24 cellular contexts compared by ENCODE assay signal in the genomic region with DNA sequence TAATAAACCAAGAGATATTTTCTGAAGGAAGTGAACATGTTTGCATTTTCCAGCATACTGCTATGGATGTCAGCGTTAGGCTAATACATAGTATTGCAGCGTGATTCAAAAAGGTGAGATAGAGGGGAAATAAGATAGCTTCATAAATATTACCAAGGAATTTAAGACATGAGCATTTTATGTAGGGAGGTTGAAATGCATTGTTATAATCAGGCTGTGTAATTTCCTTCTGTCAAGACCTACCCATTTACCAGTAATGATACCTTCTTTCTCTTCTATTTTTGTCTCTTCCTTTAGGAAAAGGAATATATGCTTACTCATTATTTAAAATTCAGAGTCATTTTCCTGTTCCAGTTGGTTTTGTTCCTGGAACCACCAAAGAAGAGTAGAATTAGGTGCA. TPM values are rescaled to one million over a fixed set of nuclear protein-coding genes. Genes with fewer than 3 reads are reported as not detected.
A peak's percentile ranks its signal among the peaks of the same experiment; 100 is the strongest.
DNase-seq lines count a peak whose midpoint lies in the region; ATAC-seq and TF ChIP-seq lines count a peak whose summit lies in the region.
"Had no signal": no experiment of that assay in that cellular context is flagged by ENCODE, and none has a peak within 500 bp of the region (broad histone marks: within the 10 kb centered on the region; RNA-seq: fewer than 3 reads in every experiment).

No MANE protein-coding gene starts in this region.

- in situ Hi-C loops in mammary epithelial cell (cut with MboI; ENCODE audit: low sequenced_read_pairs in 2 of 2), result no loop called here

- no peaks in the 10 kb centered on the region for H3K27me3 ChIP-seq in mammary epithelial cell (ENCODE audit: insufficient read depth, low read length)
- no peaks in the 10 kb centered on the region for H3K27me3 ChIP-seq in muscle layer of colon (ENCODE audit: control insufficient read depth in 1 of 2, insufficient read depth in 2 of 2, low read length in 2 of 2)
- H3K27me3 ChIP-seq: neutrophil, SJCRH30 had no signal

- 100% methylated on average over 2 of the region's 2 CpGs for WGBS in mammary epithelial cell (ENCODE audit: low coverage, missing lambda C conversion rate)

- no peaks in the 10 kb centered on the region for H3K27me3 Mint-ChIP-seq in MCF 10A (ENCODE audit: insufficient read depth, unreplicated experiment)
- H3K27me3 Mint-ChIP-seq in activated CD4-positive, alpha-beta T cell treated with anti-CD3 and anti-CD28 coated beads, Interleukin-2, amount 10 ng/mL, durations not matched to agents 24 days and 14 days, result no peaks in the 10 kb centered on the region
- H3K27me3 Mint-ChIP-seq: activated CD4-positive, alpha-beta memory T cell treated with anti-CD3 and anti-CD28 coated beads for 36 hours; B cell; stimulated activated naive CD8-positive, alpha-beta T cell treated with anti-CD3 and anti-CD28 coated beads, Interleukin-15, Interleukin-2, amounts not matched to agents 100 ng/mL and 50 ng/mL, for 24 hours had no signal

- H3K4me2 ChIP-seq in mammary epithelial cell (ENCODE audit: insufficient read depth, low read depth, low read length), result no peak overlapping the region

- peaks cover 94% of the 10 kb centered on the region for H3K79me2 ChIP-seq in mammary epithelial cell (ENCODE audit: insufficient read depth, low read length)

- DNase-seq in MCF 10A (ENCODE audit: unreplicated experiment), result no peak
- DNase-seq in mammary epithelial cell, result no peak
- DNase-seq in head of caudate nucleus, result no peak
- no peak for DNase-seq in NCI-H526 treated with DMSO at 0.1 percent for 48 hours (lab: John Stamatoyannopoulos, UW)
- DNase-seq in activated CD4-positive, alpha-beta T cell treated with anti-CD3 and anti-CD28 coated beads, Interleukin-2, amount 10 ng/mL, durations not matched to agents 24 days and 14 days, result no peak
- DNase-seq: activated CD4-positive, alpha-beta memory T cell treated with anti-CD3 and anti-CD28 coated beads for 36 hours; activated gamma-delta T cell; GF-D8; glutamatergic neuron; kidney glomerular epithelial cell; NCI-H1092; NCI-H187 treated with DMSO at 0.1 percent for 48 hours; NCI-H2171 treated with DMSO at 0.1 percent for 48 hours; SJCRH30 had no signal

- no peak overlapping the region for H3K27ac ChIP-seq in mammary epithelial cell (ENCODE audit: insufficient read depth, low read depth, low read length)
- peak overlapping the region; percentile 72 for H3K27ac ChIP-seq in VCaP
- peak overlapping the region; percentile 40 for H3K27ac ChIP-seq in muscle layer of colon (ENCODE audit: low read depth, low read length)
- H3K27ac ChIP-seq: neutrophil, prostate gland, SJCRH30 had no signal

- peaks cover 56% of the 10 kb centered on the region for H3K4me1 Mint-ChIP-seq in MCF 10A (ENCODE audit: insufficient read depth, unreplicated experiment)
- H3K4me1 Mint-ChIP-seq in activated CD4-positive, alpha-beta T cell treated with anti-CD3 and anti-CD28 coated beads, Interleukin-2, amount 10 ng/mL, durations not matched to agents 24 days and 14 days, result peaks cover 47% of the 10 kb centered on the region

- POLR2A ChIA-PET in MCF 10A (lab: Yijun Ruan, JAX), result interaction anchor here (0.8 to 5.3 kb wide), 3 partner anchors 9 to 370 kb away, joined by 3 to 54 read pairs (median 29); partner anchors contain the start of gene PIK3R1

- H3K4me1 ChIP-seq in mammary epithelial cell (ENCODE audit: insufficient read depth, low read length), result peaks cover 37% of the 10 kb centered on the region
- peaks cover 81% of the 10 kb centered on the region for H3K4me1 ChIP-seq in muscle layer of colon (ENCODE audit: insufficient read depth, low read length)

- H4K20me1 ChIP-seq in mammary epithelial cell (ENCODE audit: insufficient read depth, low read length), result no peaks in the 10 kb centered on the region

- H3K9ac ChIP-seq in mammary epithelial cell (ENCODE audit: insufficient read depth, low read length) (no peak overlapping the region), muscle layer of colon (ENCODE audit: low read length) (no peak overlapping the region)

- peak overlapping the region; percentile 31 for H3K27ac Mint-ChIP-seq in MCF 10A (ENCODE audit: low read depth, unreplicated experiment)
- H3K27ac Mint-ChIP-seq in activated CD4-positive, alpha-beta T cell treated with anti-CD3 and anti-CD28 coated beads, Interleukin-2, amount 10 ng/mL, durations not matched to agents 24 days and 14 days, result no peak overlapping the region
- H3K27ac Mint-ChIP-seq: B cell; stimulated activated naive CD8-positive, alpha-beta T cell treated with anti-CD3 and anti-CD28 coated beads, Interleukin-15, Interleukin-2, amounts not matched to agents 100 ng/mL and 50 ng/mL, for 24 hours had no signal

- no peak for ATAC-seq in GM19455 (IDR thresholded peaks at IDR 0.05; ENCODE audit: unreplicated experiment)
- ATAC-seq: activated CD4-positive, CD25-positive, alpha-beta regulatory T cell treated with anti-CD3 and anti-CD28 coated beads, Interleukin-2, amount 50 U/mL, for 24 hours had no signal

- BruUV-seq in MCF 10A (replicated peaks; lab: Mats Ljungman, UMichigan) (no TSS peak), mammary epithelial cell (replicated peaks; lab: Mats Ljungman, UMichigan) (no TSS peak)

- no peak for TF ChIP-seq CTCF in MCF 10A (IDR thresholded peaks at IDR 0.05; ENCODE audit: unreplicated experiment)
- TF ChIP-seq CTCF in mammary epithelial cell (conservative IDR thresholded peaks at IDR 0.05 in 1 of 2, IDR thresholded peaks at IDR 0.05 in 1 of 2; ENCODE audit: extremely low read depth in 1 of 2, insufficient read depth in 1 of 2, low read depth in 1 of 2, low read length in 2 of 2), result no peak
- no peak for TF ChIP-seq CTCF in VCaP (conservative IDR thresholded peaks at IDR 0.05)

- intact Hi-C loops in MCF 10A (cut with micrococcal nuclease) (no loop called here), mammary epithelial cell (cut with micrococcal nuclease) (no loop called here), head of caudate nucleus (cut with DNase I) (loop anchor here (5.0 kb wide), 1 partner anchor 1002 kb away; no protein-coding TSS in a partner anchor)
- intact Hi-C loops in activated CD4-positive, alpha-beta T cell treated with anti-CD3 and anti-CD28 coated beads, Interleukin-2, amount 10 ng/mL, durations not matched to agents 24 days and 14 days (cut with micrococcal nuclease), result no loop called here

- H3K4me3 Mint-ChIP-seq in MCF 10A (ENCODE audit: unreplicated experiment), result no peak overlapping the region
- H3K4me3 Mint-ChIP-seq in activated CD4-positive, alpha-beta T cell treated with anti-CD3 and anti-CD28 coated beads, Interleukin-2, amount 10 ng/mL, durations not matched to agents 24 days and 14 days, result no peak overlapping the region
- H3K4me3 Mint-ChIP-seq: activated CD4-positive, alpha-beta memory T cell treated with anti-CD3 and anti-CD28 coated beads for 36 hours; B cell; stimulated activated naive CD8-positive, alpha-beta T cell treated with anti-CD3 and anti-CD28 coated beads, Interleukin-15, Interleukin-2, amounts not matched to agents 100 ng/mL and 50 ng/mL, for 24 hours had no signal

- peaks cover 82% of the 10 kb centered on the region for H3K36me3 Mint-ChIP-seq in MCF 10A (ENCODE audit: insufficient read depth, unreplicated experiment)
- peaks cover 10% of the 10 kb centered on the region for H3K36me3 Mint-ChIP-seq in activated CD4-positive, alpha-beta T cell treated with anti-CD3 and anti-CD28 coated beads, Interleukin-2, amount 10 ng/mL, durations not matched to agents 24 days and 14 days (ENCODE audit: low read depth)
- H3K36me3 Mint-ChIP-seq: activated CD4-positive, alpha-beta memory T cell treated with anti-CD3 and anti-CD28 coated beads for 36 hours had no signal

- CTCF ChIA-PET in MCF 10A (lab: Yijun Ruan, JAX) (no interaction called here), mammary epithelial cell (lab: Charles Lee; ENCODE audit: low non-redundant PET) (no interaction called here)

- H3K36me3 ChIP-seq in mammary epithelial cell (ENCODE audit: insufficient read depth, low read length) (no peaks in the 10 kb centered on the region), muscle layer of colon (ENCODE audit: insufficient read depth, low read length) (no peaks in the 10 kb centered on the region)
- H3K36me3 ChIP-seq: HAP-1, neutrophil, prostate gland, SJCRH30 had no signal

- H3K4me3 ChIP-seq in mammary epithelial cell (replicated peaks in 1 of 3; ENCODE audit: insufficient read depth in 1 of 3, low read depth in 2 of 3, low read length in 3 of 3) (no peak overlapping the region), muscle layer of colon (ENCODE audit: low read depth in 1 of 2, low read length in 2 of 2) (no peak overlapping the region)
- H3K4me3 ChIP-seq: HAP-1, lung, prostate gland, SJCRH30 had no signal

- dilution Hi-C loops in mammary epithelial cell (cut with HindIII; ENCODE audit: low sequenced_read_pairs), result no loop called here

- H3K9me3 Mint-ChIP-seq in MCF 10A (ENCODE audit: unreplicated experiment), result no peaks in the 10 kb centered on the region
- no peaks in the 10 kb centered on the region for H3K9me3 Mint-ChIP-seq in activated CD4-positive, alpha-beta T cell treated with anti-CD3 and anti-CD28 coated beads, Interleukin-2, amount 10 ng/mL, durations not matched to agents 24 days and 14 days
- H3K9me3 Mint-ChIP-seq: activated CD4-positive, alpha-beta memory T cell treated with anti-CD3 and anti-CD28 coated beads for 36 hours; stimulated activated naive CD8-positive, alpha-beta T cell treated with anti-CD3 and anti-CD28 coated beads, Interleukin-15, Interleukin-2, amounts not matched to agents 100 ng/mL and 50 ng/mL, for 24 hours had no signal

- no peaks in the 10 kb centered on the region for H3K9me3 ChIP-seq in mammary epithelial cell (replicated peaks; ENCODE audit: insufficient read depth, low read length)
- H3K9me3 ChIP-seq in muscle layer of colon (ENCODE audit: low read length), result no peaks in the 10 kb centered on the region
- H3K9me3 ChIP-seq: HAP-1, neutrophil, prostate gland, SJCRH30 had no signal

- no peak overlapping the region for H2AFZ ChIP-seq in mammary epithelial cell (ENCODE audit: low read depth, low read length)

RNA-seq across cellular contexts. Expression of gene PIK3R1, which starts 33.3 kb away (rescaled TPM):
- total RNA-seq in MCF 10A (2022), result 124 and 151 TPM in 2 replicates
- total RNA-seq in mammary epithelial cell, result 100 to 1,000 TPM in 1 of 2 donors, 10 to 100 TPM in 1; 74.3 to 195 TPM
- polyA plus RNA-seq in mammary epithelial cell, result 11.1 TPM
- polyA minus RNA-seq in mammary epithelial cell, result 96.6 TPM
- 35.2 and 38.6 TPM in 2 replicates for total RNA-seq in activated CD4-positive, alpha-beta T cell treated with anti-CD3 and anti-CD28 coated beads, Interleukin-2, amount 10 ng/mL, durations not matched to agents 24 days and 14 days
